Comparison of ENCODE assay signal across 8 cellular contexts in genomic region chr7:6221340-6222319, GRCh38.
DNase-seq lines count a peak whose midpoint lies in the region; ATAC-seq, FAIRE-seq and TF ChIP-seq lines count a peak whose summit lies in the region.

No MANE protein-coding gene starts in this region.

- no peak for ATAC-seq in HG03280 (IDR thresholded peaks at IDR 0.05; ENCODE audit: unreplicated experiment)

- no peak overlapping the region for H3K27ac ChIP-seq in brain microvascular endothelial cell

- no peak overlapping the region for H3K4me3 ChIP-seq in brain microvascular endothelial cell (ENCODE audit: low read depth, low read length)

- H3K36me3 ChIP-seq in brain microvascular endothelial cell (replicated peaks) = no peaks in the 10 kb centered on the region

- no peaks in the 10 kb centered on the region for H3K27me3 ChIP-seq in brain microvascular endothelial cell (replicated peaks)

- no peak for TF ChIP-seq POLR2A in H54 (IDR thresholded peaks at IDR 0.05; ENCODE audit: low read depth, low read length)

- DNase-seq in H54 (ENCODE audit: insufficient read length, low spot score) = peak; percentile 45
- DNase-seq in SKM-1 treated with dmso at 0.1 percent for 144 hours (lab: John Stamatoyannopoulos, UW; ENCODE audit: unreplicated experiment) = peak; percentile 87
- peak; percentile 28 for DNase-seq in brain microvascular endothelial cell
- DNase-seq in stimulated activated CD4-positive, alpha-beta T cell treated with anti-CD3 and anti-CD28 coated beads, Interleukin-4, amount 100 ng/mL, for 24 hours = peak; percentile 70
- DNase-seq in D721Med (ENCODE audit: insufficient read length, low spot score) = no peak
- DNase-seq in NCI-H2107 treated with DMSO at 0.1 percent for 48 hours (lab: John Stamatoyannopoulos, UW; ENCODE audit: unreplicated experiment) = no peak
- no peak for DNase-seq in NCI-H1105 (lab: John Stamatoyannopoulos, UW)

- in situ Hi-C loops in brain microvascular endothelial cell (cut with HindIII; ENCODE audit: low pct_ligation_motif_present, low sequenced_read_pairs) = no loop called here

- TF ChIP-seq CTCF in brain microvascular endothelial cell (IDR thresholded peaks at IDR 0.05; ENCODE audit: low read depth, low read length, missing control alignments) (no peak), D721Med (IDR thresholded peaks at IDR 0.05; ENCODE audit: insufficient read depth, missing control alignments) (no peak)

- peak; percentile 60 for FAIRE-seq in H54 (lab: Jason Lieb, UNC)
- FAIRE-seq in D721Med (lab: Jason Lieb, UNC) = no peak

Comparison
In these comparisons a context has a peak if more than half of its experiments do, and no peak if none do; other contexts are left out.
1. DNase-seq: peak in H54 (single experiment), SKM-1 treated with dmso at 0.1 percent for 144 hours (single experiment), brain microvascular endothelial cell (single experiment) and stimulated activated CD4-positive, alpha-beta T cell treated with anti-CD3 and anti-CD28 coated beads, Interleukin-4, amount 100 ng/mL, for 24 hours (single experiment); none in D721Med (single experiment), NCI-H2107 treated with DMSO at 0.1 percent for 48 hours (single experiment) and NCI-H1105 (single experiment).